ENCODE assay signal across 1 cellular context in the genomic region with DNA sequence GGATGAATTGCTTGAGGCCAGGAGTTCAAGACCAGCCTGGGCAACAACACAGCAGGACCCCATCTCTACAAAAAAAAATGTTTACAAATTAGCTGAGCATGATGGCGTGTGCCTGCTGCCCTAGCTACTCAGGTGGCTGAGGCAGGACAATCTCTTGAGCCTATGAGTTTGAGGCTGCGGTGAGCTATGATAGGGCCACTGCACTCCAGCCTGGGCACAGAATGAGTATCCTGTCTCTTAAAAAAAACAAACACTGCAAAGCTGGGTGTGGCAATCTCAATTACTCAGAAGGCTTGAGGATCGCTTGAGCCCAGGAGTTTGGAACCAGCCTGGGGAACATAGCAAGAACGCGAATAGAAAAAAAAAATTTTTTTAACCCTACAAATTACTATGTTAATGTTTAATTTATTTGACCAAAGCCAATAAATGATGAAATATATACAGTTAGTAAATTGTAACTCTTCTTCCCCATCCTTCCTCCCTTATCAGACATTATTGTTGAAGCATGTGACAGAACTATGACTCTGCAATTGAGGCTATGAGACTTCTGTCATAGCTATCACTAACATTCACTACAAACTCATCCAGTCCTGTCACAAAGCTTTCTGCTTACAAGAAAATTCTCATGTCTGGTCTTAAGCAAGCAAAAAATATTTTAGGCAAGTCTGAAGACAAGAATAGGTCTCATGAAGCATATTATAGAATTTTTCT.
TF ChIP-seq lines count a peak whose summit lies in the region.

No MANE protein-coding gene starts in this region.

TF ChIP-seq in K562, 482 proteins besides CTCF, POLR2A, EP300 and RAD21 (continued from another document):
- TF ChIP-seq, protein P1, sequence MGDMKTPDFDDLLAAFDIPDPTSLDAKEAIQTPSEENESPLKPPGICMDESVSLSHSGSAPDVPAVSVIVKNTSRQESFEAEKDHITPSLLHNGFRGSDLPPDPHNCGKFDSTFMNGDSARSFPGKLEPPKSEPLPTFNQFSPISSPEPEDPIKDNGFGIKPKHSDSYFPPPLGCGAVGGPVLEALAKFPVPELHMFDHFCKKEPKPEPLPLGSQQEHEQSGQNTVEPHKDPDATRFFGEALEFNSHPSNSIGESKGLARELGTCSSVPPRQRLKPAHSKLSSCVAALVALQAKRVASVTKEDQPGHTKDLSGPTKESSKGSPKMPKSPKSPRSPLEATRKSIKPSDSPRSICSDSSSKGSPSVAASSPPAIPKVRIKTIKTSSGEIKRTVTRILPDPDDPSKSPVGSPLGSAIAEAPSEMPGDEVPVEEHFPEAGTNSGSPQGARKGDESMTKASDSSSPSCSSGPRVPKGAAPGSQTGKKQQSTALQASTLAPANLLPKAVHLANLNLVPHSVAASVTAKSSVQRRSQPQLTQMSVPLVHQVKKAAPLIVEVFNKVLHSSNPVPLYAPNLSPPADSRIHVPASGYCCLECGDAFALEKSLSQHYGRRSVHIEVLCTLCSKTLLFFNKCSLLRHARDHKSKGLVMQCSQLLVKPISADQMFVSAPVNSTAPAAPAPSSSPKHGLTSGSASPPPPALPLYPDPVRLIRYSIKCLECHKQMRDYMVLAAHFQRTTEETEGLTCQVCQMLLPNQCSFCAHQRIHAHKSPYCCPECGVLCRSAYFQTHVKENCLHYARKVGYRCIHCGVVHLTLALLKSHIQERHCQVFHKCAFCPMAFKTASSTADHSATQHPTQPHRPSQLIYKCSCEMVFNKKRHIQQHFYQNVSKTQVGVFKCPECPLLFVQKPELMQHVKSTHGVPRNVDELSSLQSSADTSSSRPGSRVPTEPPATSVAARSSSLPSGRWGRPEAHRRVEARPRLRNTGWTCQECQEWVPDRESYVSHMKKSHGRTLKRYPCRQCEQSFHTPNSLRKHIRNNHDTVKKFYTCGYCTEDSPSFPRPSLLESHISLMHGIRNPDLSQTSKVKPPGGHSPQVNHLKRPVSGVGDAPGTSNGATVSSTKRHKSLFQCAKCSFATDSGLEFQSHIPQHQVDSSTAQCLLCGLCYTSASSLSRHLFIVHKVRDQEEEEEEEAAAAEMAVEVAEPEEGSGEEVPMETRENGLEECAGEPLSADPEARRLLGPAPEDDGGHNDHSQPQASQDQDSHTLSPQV (IDR thresholded peaks at IDR 0.05) = peak; percentile 44; the same call in 1 of the 2 replicates
- TF ChIP-seq TRIM28 (IDR thresholded peaks at IDR 0.05) (no peak), POLR2AphosphoS2 (IDR thresholded peaks at IDR 0.05; ENCODE audit: low read length) (no peak)
TF ChIP-seq in K562: peak in this region for 18.
